ENCODE assay signal across 3 cellular contexts in the genomic region with DNA sequence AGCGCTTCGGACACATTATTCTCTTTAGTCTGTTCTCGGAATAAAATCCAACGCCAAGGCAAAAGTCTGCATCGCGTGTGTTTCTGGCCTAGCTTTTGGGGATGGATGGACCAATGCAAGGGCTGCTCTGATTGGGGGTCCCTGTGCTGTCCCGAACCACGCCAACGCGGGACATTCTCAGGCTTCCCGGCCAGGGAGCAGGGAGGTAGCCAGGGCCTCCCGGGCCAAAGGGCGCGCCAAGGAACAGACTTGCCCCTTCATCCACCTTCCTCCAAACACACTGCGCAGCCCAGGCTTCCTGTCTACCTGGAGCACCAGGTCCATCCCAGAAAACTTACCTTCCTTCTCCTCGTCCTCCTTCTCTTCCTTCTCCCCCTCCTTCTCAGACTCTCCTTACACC.
"Had no signal": no experiment of that assay in that cellular context is flagged by ENCODE, and none has a peak within 500 bp of the region (broad histone marks: within the 10 kb centered on the region; RNA-seq: fewer than 3 reads in every experiment).

No MANE protein-coding gene starts in this region.

- H3K4me3 ChIP-seq: GM12878 had no signal

- ATAC-seq: GM12878 had no signal

- DNase-seq: GDM1, GF-D8 had no signal
